ENCODE assay signal across 27 cellular contexts in genomic region chr5:530556-530955, GRCh38. TPM values are rescaled to one million over a fixed set of nuclear protein-coding genes. Genes with fewer than 3 reads are reported as not detected.
DNase-seq lines count a peak whose midpoint lies in the region; ATAC-seq, FAIRE-seq and TF ChIP-seq lines count a peak whose summit lies in the region.
"Had no signal": no experiment of that assay in that cellular context is flagged by ENCODE, and none has a peak within 500 bp of the region (broad histone marks: within the 10 kb centered on the region; RNA-seq: fewer than 3 reads in every experiment).

No MANE protein-coding gene starts in this region.

- H3K27me3 Mint-ChIP-seq in CD14-positive monocyte (ENCODE audit: low read depth in 3 of 3) = peaks cover 61 to 81% (median 79%) of the 10 kb centered on the region in 3 donors
- H3K27me3 Mint-ChIP-seq in glutamatergic neuron (ENCODE audit: unreplicated experiment) = peaks cover 7% of the 10 kb centered on the region

- peaks cover 40% of the 10 kb centered on the region for H3K4me1 Mint-ChIP-seq in CD14-positive monocyte
- H3K4me1 Mint-ChIP-seq in glutamatergic neuron (ENCODE audit: low read depth, unreplicated experiment) = peaks cover 3% of the 10 kb centered on the region

- FAIRE-seq in GM19239 (lab: Jason Lieb, UNC) = no peak

- peak overlapping the region in 1 of 2 donors; percentile 85 for H3K4me3 Mint-ChIP-seq in CD14-positive monocyte
- H3K4me3 Mint-ChIP-seq in glutamatergic neuron (ENCODE audit: unreplicated experiment) = no peak overlapping the region
- H3K4me3 Mint-ChIP-seq: activated CD8-positive, alpha-beta memory T cell treated with anti-CD3 and anti-CD28 coated beads, Interleukin-2, amount 10 ng/mL, durations not matched to agents 7 days and 5 days; effector memory CD8-positive, alpha-beta T cell had no signal

- no peak for ATAC-seq in sciatic nerve
- ATAC-seq in GM19395 (IDR thresholded peaks at IDR 0.05; ENCODE audit: unreplicated experiment) = no peak
- ATAC-seq: activated CD8-positive, alpha-beta memory T cell treated with anti-CD3 and anti-CD28 coated beads, Interleukin-2, amount 10 ng/mL, durations not matched to agents 7 days and 5 days; activated naive CD8-positive, alpha-beta T cell treated with anti-CD3 and anti-CD28 coated beads, Interleukin-2, amount 50 U/mL, for 24 hours; naive thymus-derived CD8-positive, alpha-beta T cell; T-cell had no signal

- intact Hi-C loops in CD14-positive monocyte (cut with micrococcal nuclease) = no loop called here
- intact Hi-C loops in sciatic nerve (cut with DNase I) = no loop called here

- H3K36me3 Mint-ChIP-seq in CD14-positive monocyte (peaks cover 0 to 4% of the 10 kb centered on the region in 2 donors), glutamatergic neuron (ENCODE audit: unreplicated experiment) (no peaks in the 10 kb centered on the region)
- H3K36me3 Mint-ChIP-seq: activated CD8-positive, alpha-beta memory T cell treated with anti-CD3 and anti-CD28 coated beads, Interleukin-2, amount 10 ng/mL, durations not matched to agents 7 days and 5 days; CD8-positive, alpha-beta memory T cell; naive thymus-derived CD8-positive, alpha-beta T cell; T-cell had no signal

- peak; percentile 17 for DNase-seq in activated CD4-positive, CD25-positive, alpha-beta regulatory T cell treated with anti-CD3 and anti-CD28 coated beads, Interleukin-2, amount 50 U/mL, for 72 hours
- DNase-seq in activated CD4-positive, CD25-positive, alpha-beta regulatory T cell (lab: John Stamatoyannopoulos, UW) = no peak
- peak; percentile 32 for DNase-seq in CD14-positive monocyte (ENCODE audit: low spot score)
- DNase-seq in glutamatergic neuron = peak; percentile 9
- DNase-seq in sciatic nerve (ENCODE audit: low spot score) = peak; percentile 28
- no peak for DNase-seq in GM19239 (ENCODE audit: insufficient read length, low spot score)
- DNase-seq in NCI-H345 (lab: John Stamatoyannopoulos, UW) = no peak
- DNase-seq: 8988T; activated CD4-positive, alpha-beta T cell treated with anti-CD3 and anti-CD28 coated beads, Interleukin-2, amount 50 U/mL, for 4 hours; activated CD8-positive, alpha-beta memory T cell treated with anti-CD3 and anti-CD28 coated beads, Interleukin-2, amount 10 ng/mL, durations not matched to agents 7 days and 5 days; activated gamma-delta T cell treated with Interleukin-2 at 50 U/mL for 16 hours; activated naive CD8-positive, alpha-beta T cell treated with anti-CD3 and anti-CD28 coated beads, Interleukin-2, amount 50 U/mL, for 24 hours; activated T-cell treated with anti-CD3 and anti-CD28 coated beads, Interleukin-2, amount 50 U/mL, for 48 hours; cortex of kidney; effector memory CD8-positive, alpha-beta T cell; HCEC 1CT; islet precursor cell; naive thymus-derived CD8-positive, alpha-beta T cell; NCI-H1436 treated with DMSO at 0.1 percent for 48 hours; NCI-H446; NCI-H82; occipital lobe; RPMI8226; stimulated activated naive CD4-positive, alpha-beta T cell treated with Interleukin-2 at 50 U/mL for 16 hours; T-cell had no signal

- TF ChIP-seq CTCF in CD14-positive monocyte (IDR thresholded peaks at IDR 0.05) = no peak
- no peak for TF ChIP-seq CTCF in glutamatergic neuron (IDR thresholded peaks at IDR 0.05; ENCODE audit: partially characterized antibody, unreplicated experiment)

- H3K9me3 Mint-ChIP-seq in CD14-positive monocyte (peaks cover 4 to 25% (median 10%) of the 10 kb centered on the region in 7 donors), glutamatergic neuron (ENCODE audit: unreplicated experiment) (no peaks in the 10 kb centered on the region)
- H3K9me3 Mint-ChIP-seq: activated naive CD8-positive, alpha-beta T cell treated with anti-CD3 and anti-CD28 coated beads, Interleukin-2, amount 50 U/mL, for 24 hours; CD8-positive, alpha-beta memory T cell; effector memory CD8-positive, alpha-beta T cell; naive thymus-derived CD8-positive, alpha-beta T cell; T-cell had no signal

- H3K27ac Mint-ChIP-seq in CD14-positive monocyte = peak overlapping the region in 6 of 7 donors; percentile 35 to 80 (median 49)
- H3K27ac Mint-ChIP-seq in glutamatergic neuron (ENCODE audit: unreplicated experiment) = no peak overlapping the region
- H3K27ac Mint-ChIP-seq: activated CD8-positive, alpha-beta memory T cell treated with anti-CD3 and anti-CD28 coated beads, Interleukin-2, amount 10 ng/mL, durations not matched to agents 7 days and 5 days; activated naive CD8-positive, alpha-beta T cell treated with anti-CD3 and anti-CD28 coated beads, Interleukin-2, amount 50 U/mL, for 24 hours; CD8-positive, alpha-beta memory T cell; effector memory CD8-positive, alpha-beta T cell; T-cell had no signal

RNA-seq across cellular contexts. Expression of gene SLC9A3, which starts 6.3 kb away (rescaled TPM):
- under 1 TPM; 0.31 to 0.42 TPM for polyA plus RNA-seq in CD14-positive monocyte
- total RNA-seq in glutamatergic neuron (ENCODE audit: unreplicated experiment) (1.1 TPM), sciatic nerve (12.3 TPM)

Comparison
In these comparisons a context has a peak if more than half of its experiments do, and no peak if none do; other contexts are left out.
1. DNase-seq: peak in activated CD4-positive, CD25-positive, alpha-beta regulatory T cell treated with anti-CD3 and anti-CD28 coated beads, Interleukin-2, amount 50 U/mL, for 72 hours (single experiment), CD14-positive monocyte (single experiment), glutamatergic neuron (single experiment) and sciatic nerve (single experiment); none in activated CD4-positive, CD25-positive, alpha-beta regulatory T cell (0 of 4), GM19239 (single experiment) and NCI-H345 (single experiment).